1 cellular context compared by ENCODE assay signal in genomic region chr2:67329951-67330350, GRCh38.
TF ChIP-seq lines count a peak whose summit lies in the region.

No MANE protein-coding gene starts in this region.

TF ChIP-seq in H1, 55 proteins besides CTCF, POLR2A, EP300 and RAD21 (continued from another document):
- TF ChIP-seq MAFK (IDR thresholded peaks at IDR 0.05; ENCODE audit: low read depth, low read length) = no peak
